In genomic region chr15:67167131-67167530, GRCh38 we compare ENCODE assay signal across 16 cellular contexts.
DNase-seq lines count a peak whose midpoint lies in the region; ATAC-seq and TF ChIP-seq lines count a peak whose summit lies in the region.
"Had no signal": no experiment of that assay in that cellular context is flagged by ENCODE, and none has a peak within 500 bp of the region (broad histone marks: within the 10 kb centered on the region; RNA-seq: fewer than 3 reads in every experiment).

No MANE protein-coding gene starts in this region.

- H3K27ac ChIP-seq in mesenchymal stem cell (ENCODE audit: low read length, poor library complexity, severe bottlenecking) (no peak overlapping the region), suprapubic skin (peak overlapping the region; percentile 20), spleen (peak overlapping the region in 1 of 8 donors; percentile 2)
- H3K27ac ChIP-seq: neutrophil had no signal

- H3K27me3 Mint-ChIP-seq in activated naive CD4-positive, alpha-beta T cell treated with anti-CD3 and anti-CD28 coated beads for 36 hours (ENCODE audit: low read depth): no peaks in the 10 kb centered on the region
- no peaks in the 10 kb centered on the region for H3K27me3 Mint-ChIP-seq in activated naive CD4-positive, alpha-beta T cell treated with anti-CD3 and anti-CD28 coated beads, Interleukin-2, amount 10 ng/mL, durations not matched to agents 7 days and 5 days
- H3K27me3 Mint-ChIP-seq in activated T-helper 1 cell treated with anti-CD3 and anti-CD28 coated beads, Interleukin-12 subunit alpha, Interleukin-12 subunit beta, Interleukin-2, Interleukin-4 antibody, amounts not matched to agents 30 ng/mL and 10 ng/mL and 1 ng/mL, durations not matched to agents 14 hours and 24 hours and 36 hours (ENCODE audit: insufficient read depth): no peaks in the 10 kb centered on the region
- H3K27me3 Mint-ChIP-seq: activated naive CD8-positive, alpha-beta T cell treated with anti-CD3 and anti-CD28 coated beads, Interleukin-2, amount 50 U/mL, for 24 hours; central memory CD8-positive, alpha-beta T cell had no signal

- H3K4ac ChIP-seq in mesenchymal stem cell (ENCODE audit: low read depth in 1 of 2, low read length in 2 of 2): no peak overlapping the region

- H3K9me3 Mint-ChIP-seq in activated naive CD4-positive, alpha-beta T cell treated with anti-CD3 and anti-CD28 coated beads for 36 hours: no peaks in the 10 kb centered on the region
- H3K9me3 Mint-ChIP-seq in activated naive CD4-positive, alpha-beta T cell treated with anti-CD3 and anti-CD28 coated beads, Interleukin-2, amount 10 ng/mL, durations not matched to agents 7 days and 5 days: no peaks in the 10 kb centered on the region
- no peaks in the 10 kb centered on the region for H3K9me3 Mint-ChIP-seq in activated T-helper 1 cell treated with anti-CD3 and anti-CD28 coated beads, Interleukin-12 subunit alpha, Interleukin-12 subunit beta, Interleukin-2, Interleukin-4 antibody, amounts not matched to agents 30 ng/mL and 10 ng/mL and 1 ng/mL, durations not matched to agents 14 hours and 24 hours and 36 hours
- H3K9me3 Mint-ChIP-seq: activated naive CD8-positive, alpha-beta T cell treated with anti-CD3 and anti-CD28 coated beads, Interleukin-2, amount 50 U/mL, for 24 hours; central memory CD8-positive, alpha-beta T cell had no signal

- TF ChIP-seq POLR2A in suprapubic skin (IDR thresholded peaks at IDR 0.05): no peak
- no peak for TF ChIP-seq POLR2A in spleen (IDR thresholded peaks at IDR 0.05)

- H3K27ac Mint-ChIP-seq in activated naive CD4-positive, alpha-beta T cell treated with anti-CD3 and anti-CD28 coated beads for 36 hours: peak overlapping the region; percentile 44
- no peak overlapping the region for H3K27ac Mint-ChIP-seq in activated naive CD4-positive, alpha-beta T cell treated with anti-CD3 and anti-CD28 coated beads, Interleukin-2, amount 10 ng/mL, durations not matched to agents 7 days and 5 days
- H3K27ac Mint-ChIP-seq in activated T-helper 1 cell treated with anti-CD3 and anti-CD28 coated beads, Interleukin-12 subunit alpha, Interleukin-12 subunit beta, Interleukin-2, Interleukin-4 antibody, amounts not matched to agents 30 ng/mL and 10 ng/mL and 1 ng/mL, durations not matched to agents 14 hours and 24 hours and 36 hours: peak overlapping the region; percentile 64
- H3K27ac Mint-ChIP-seq: activated naive CD8-positive, alpha-beta T cell treated with anti-CD3 and anti-CD28 coated beads, Interleukin-2, amount 50 U/mL, for 24 hours had no signal

- TF ChIP-seq CTCF in suprapubic skin (IDR thresholded peaks at IDR 0.05) (no peak), spleen (IDR thresholded peaks at IDR 0.05 in 8 of 11, conservative IDR thresholded peaks at IDR 0.05 in 3 of 11) (no peak)

- H4K91ac ChIP-seq in mesenchymal stem cell (ENCODE audit: low read length): peak overlapping the region; percentile 30

- no peak overlapping the region for H2BK120ac ChIP-seq in mesenchymal stem cell (ENCODE audit: low read depth, low read length)

- H2AFZ ChIP-seq in mesenchymal stem cell (ENCODE audit: low read depth, low read length): no peak overlapping the region

- H3K4me3 ChIP-seq in mesenchymal stem cell (ENCODE audit: insufficient read depth in 1 of 2, low read depth in 1 of 2, low read length in 2 of 2): no peak overlapping the region
- no peak overlapping the region for H3K4me3 ChIP-seq in suprapubic skin
- H3K4me3 ChIP-seq in spleen: no peak overlapping the region

- no peak overlapping the region for H3K23ac ChIP-seq in mesenchymal stem cell (ENCODE audit: low read length in 2 of 2)

- peaks cover 9% of the 10 kb centered on the region for H3K4me1 Mint-ChIP-seq in activated naive CD4-positive, alpha-beta T cell treated with anti-CD3 and anti-CD28 coated beads for 36 hours (ENCODE audit: low read depth)
- H3K4me1 Mint-ChIP-seq in activated naive CD4-positive, alpha-beta T cell treated with anti-CD3 and anti-CD28 coated beads, Interleukin-2, amount 10 ng/mL, durations not matched to agents 7 days and 5 days: peaks cover 2% of the 10 kb centered on the region
- H3K4me1 Mint-ChIP-seq in activated T-helper 1 cell treated with anti-CD3 and anti-CD28 coated beads, Interleukin-12 subunit alpha, Interleukin-12 subunit beta, Interleukin-2, Interleukin-4 antibody, amounts not matched to agents 30 ng/mL and 10 ng/mL and 1 ng/mL, durations not matched to agents 14 hours and 24 hours and 36 hours (ENCODE audit: low read depth): peaks cover 47% of the 10 kb centered on the region

- H2BK5ac ChIP-seq in mesenchymal stem cell (ENCODE audit: low read depth, low read length, poor library complexity, severe bottlenecking): no peak overlapping the region

- H3K36me3 ChIP-seq in mesenchymal stem cell (ENCODE audit: control insufficient read depth in 1 of 2, insufficient read depth in 2 of 2, low read depth in 1 of 2, low read length in 2 of 2) (peaks cover 41 to 85% of the 10 kb centered on the region in 2 experiments), suprapubic skin (peaks cover 34% of the 10 kb centered on the region), spleen (peaks cover 0 to 79% (median 51%) of the 10 kb centered on the region in 6 donors)

- H3K4me2 ChIP-seq in mesenchymal stem cell (ENCODE audit: low read length, poor library complexity, severe bottlenecking): no peak overlapping the region

- TF ChIP-seq EP300 in suprapubic skin (IDR thresholded peaks at IDR 0.05): no peak

- peak overlapping the region in 1 of 2 experiments; percentile 64 for H3K18ac ChIP-seq in mesenchymal stem cell (ENCODE audit: low read depth in 1 of 2, low read length in 2 of 2)

- DNase-seq in activated naive CD4-positive, alpha-beta T cell treated with anti-CD3 and anti-CD28 coated beads for 36 hours: no peak
- DNase-seq in activated naive CD4-positive, alpha-beta T cell treated with anti-CD3 and anti-CD28 coated beads, Interleukin-2, amount 10 ng/mL, durations not matched to agents 7 days and 5 days: no peak
- DNase-seq in activated T-helper 1 cell treated with anti-CD3 and anti-CD28 coated beads, Interleukin-12 subunit alpha, Interleukin-12 subunit beta, Interleukin-2, Interleukin-4 antibody, amounts not matched to agents 30 ng/mL and 10 ng/mL and 1 ng/mL, durations not matched to agents 14 hours and 24 hours and 36 hours (ENCODE audit: low spot score): no peak
- DNase-seq in mesenchymal stem cell (no peak), suprapubic skin (ENCODE audit: low spot score in 2 of 2) (no peak), GDM1 (lab: John Stamatoyannopoulos, UW) (no peak), spleen (no peak)
- DNase-seq: activated CD4-positive, CD25-positive, alpha-beta regulatory T cell; activated naive CD8-positive, alpha-beta T cell treated with anti-CD3 and anti-CD28 coated beads, Interleukin-2, amount 50 U/mL, for 24 hours; KG1; NCI-H1092; small intestine; T-helper 1 cell had no signal

- ATAC-seq in GM21825 (IDR thresholded peaks at IDR 0.05; ENCODE audit: unreplicated experiment): no peak
- ATAC-seq: activated naive CD8-positive, alpha-beta T cell treated with anti-CD3 and anti-CD28 coated beads, Interleukin-2, amount 50 U/mL, for 24 hours had no signal

- peaks cover 17% of the 10 kb centered on the region for H3K36me3 Mint-ChIP-seq in activated naive CD4-positive, alpha-beta T cell treated with anti-CD3 and anti-CD28 coated beads for 36 hours (ENCODE audit: low read depth)
- H3K36me3 Mint-ChIP-seq in activated naive CD4-positive, alpha-beta T cell treated with anti-CD3 and anti-CD28 coated beads, Interleukin-2, amount 10 ng/mL, durations not matched to agents 7 days and 5 days: peaks cover 63% of the 10 kb centered on the region
- H3K36me3 Mint-ChIP-seq in activated T-helper 1 cell treated with anti-CD3 and anti-CD28 coated beads, Interleukin-12 subunit alpha, Interleukin-12 subunit beta, Interleukin-2, Interleukin-4 antibody, amounts not matched to agents 30 ng/mL and 10 ng/mL and 1 ng/mL, durations not matched to agents 14 hours and 24 hours and 36 hours (ENCODE audit: low read depth): peaks cover 59% of the 10 kb centered on the region

- H2AK5ac ChIP-seq in mesenchymal stem cell (ENCODE audit: low read length, severe bottlenecking): no peak overlapping the region

- H3K27me3 ChIP-seq in mesenchymal stem cell (ENCODE audit: control insufficient read depth in 1 of 2, insufficient read depth in 1 of 2, low read length in 2 of 2) (no peaks in the 10 kb centered on the region), suprapubic skin (no peaks in the 10 kb centered on the region), spleen (replicated peaks in 1 of 7) (no peaks in the 10 kb centered on the region)
- H3K27me3 ChIP-seq: neutrophil had no signal

- 88% methylated on average over 3 of the region's 3 CpGs for WGBS in mesenchymal stem cell
- 86% methylated on average over 3 of the region's 3 CpGs for WGBS in suprapubic skin
- 79 to 100% (median 91%) methylated on average over 3 of the region's 3 CpGs for WGBS in spleen, 5 donors

- H3K9me3 ChIP-seq in mesenchymal stem cell (ENCODE audit: control insufficient read depth, low read length) (no peaks in the 10 kb centered on the region), suprapubic skin (no peaks in the 10 kb centered on the region), spleen (no peaks in the 10 kb centered on the region)
- H3K9me3 ChIP-seq: neutrophil had no signal

- H3K4me3 Mint-ChIP-seq in activated naive CD4-positive, alpha-beta T cell treated with anti-CD3 and anti-CD28 coated beads for 36 hours: no peak overlapping the region
- H3K4me3 Mint-ChIP-seq in activated naive CD4-positive, alpha-beta T cell treated with anti-CD3 and anti-CD28 coated beads, Interleukin-2, amount 10 ng/mL, durations not matched to agents 7 days and 5 days: no peak overlapping the region
- H3K4me3 Mint-ChIP-seq in activated T-helper 1 cell treated with anti-CD3 and anti-CD28 coated beads, Interleukin-12 subunit alpha, Interleukin-12 subunit beta, Interleukin-2, Interleukin-4 antibody, amounts not matched to agents 30 ng/mL and 10 ng/mL and 1 ng/mL, durations not matched to agents 14 hours and 24 hours and 36 hours: no peak overlapping the region
- H3K4me3 Mint-ChIP-seq: activated naive CD8-positive, alpha-beta T cell treated with anti-CD3 and anti-CD28 coated beads, Interleukin-2, amount 50 U/mL, for 24 hours; central memory CD8-positive, alpha-beta T cell had no signal

- H2BK15ac ChIP-seq in mesenchymal stem cell (ENCODE audit: low read depth, poor library complexity, severe bottlenecking): no peak overlapping the region

- intact Hi-C loops in activated naive CD4-positive, alpha-beta T cell treated with anti-CD3 and anti-CD28 coated beads for 36 hours (cut with micrococcal nuclease): no loop called here
- intact Hi-C loops in activated T-helper 1 cell treated with anti-CD3 and anti-CD28 coated beads, Interleukin-12 subunit alpha, Interleukin-12 subunit beta, Interleukin-2, Interleukin-4 antibody, amounts not matched to agents 30 ng/mL and 10 ng/mL and 1 ng/mL, durations not matched to agents 14 hours and 24 hours and 36 hours (cut with micrococcal nuclease): no loop called here
- intact Hi-C loops in spleen (cut with DNase I; ENCODE audit: low total_unique reads): no loop called here

- no peak overlapping the region for H3K9ac ChIP-seq in mesenchymal stem cell (ENCODE audit: low read length)

- H3K4me1 ChIP-seq in mesenchymal stem cell (ENCODE audit: control insufficient read depth, insufficient read depth, low read depth, low read length) (peaks cover 24% of the 10 kb centered on the region), suprapubic skin (peaks cover 46% of the 10 kb centered on the region), spleen (peaks cover 0 to 49% (median 13%) of the 10 kb centered on the region in 6 donors)

- peak overlapping the region in 1 of 2 experiments; percentile 31 for H3K14ac ChIP-seq in mesenchymal stem cell (ENCODE audit: low read length in 2 of 2)

- H2BK12ac ChIP-seq in mesenchymal stem cell (ENCODE audit: low read length in 2 of 2): peak overlapping the region in 1 of 2 experiments; percentile 73

- H4K8ac ChIP-seq in mesenchymal stem cell (ENCODE audit: low read length): no peak overlapping the region

- CTCF ChIA-PET in activated naive CD4-positive, alpha-beta T cell treated with anti-CD3 and anti-CD28 coated beads for 36 hours (lab: Charles Lee): interaction anchor here (1.1 kb wide), 1 partner anchor 33 kb away, joined by 3 read pairs; no protein-coding TSS in a partner anchor
- CTCF ChIA-PET in activated naive CD4-positive, alpha-beta T cell treated with anti-CD3 and anti-CD28 coated beads, Interleukin-2, amount 10 ng/mL, durations not matched to agents 7 days and 5 days (lab: Charles Lee): no interaction called here

- peaks cover 11% of the 10 kb centered on the region for H3K79me1 ChIP-seq in mesenchymal stem cell (replicated peaks; ENCODE audit: low read length, poor library complexity, severe bottlenecking)
